In genomic region chr1:41416552-41417334, GRCh38 we compare ENCODE assay signal across 1 cellular context.
TF ChIP-seq lines count a peak whose summit lies in the region.

No MANE protein-coding gene starts in this region.

TF ChIP-seq in HepG2, 621 proteins besides CTCF, POLR2A, EP300 and RAD21 (continued from another document):
- TF ChIP-seq ZNF687 (CRISPR knock-in tag; IDR thresholded peaks at IDR 0.05) (peak; percentile 28; the same call in 1 of the 2 replicates), ZNF263 (CRISPR knock-in tag; IDR thresholded peaks at IDR 0.05) (peak; percentile 41; the same call in 1 of the 2 replicates), FOXO1 (CRISPR knock-in tag; IDR thresholded peaks at IDR 0.05) (peak; percentile 29; the same call in 1 of the 2 replicates), SMC3 (IDR thresholded peaks at IDR 0.05; ENCODE audit: low read length) (peak; percentile 82), ZNF629 (CRISPR knock-in tag; conservative IDR thresholded peaks at IDR 0.05) (peak; percentile 55; the same call in 1 of the 2 replicates), IKZF5 (CRISPR knock-in tag; IDR thresholded peaks at IDR 0.05) (peak; percentile 25; the same call in 1 of the 2 replicates), ZNF343 (CRISPR knock-in tag; IDR thresholded peaks at IDR 0.05) (no peak), ZBTB21 (CRISPR knock-in tag; IDR thresholded peaks at IDR 0.05) (no peak), ZNF430 (CRISPR knock-in tag; IDR thresholded peaks at IDR 0.05) (no peak), MIXL1 (CRISPR knock-in tag; IDR thresholded peaks at IDR 0.05) (no peak), ZBTB49 (CRISPR knock-in tag; IDR thresholded peaks at IDR 0.05; ENCODE audit: borderline replicate concordance) (0 out of 2 replicates have a peak, but pooled peaks have one; percentile 36), STAG1 (CRISPR knock-in tag; IDR thresholded peaks at IDR 0.05) (peak; percentile 91), FOSL2 (CRISPR knock-in tag; IDR thresholded peaks at IDR 0.05) (peak; percentile 62), PCBP1 (IDR thresholded peaks at IDR 0.05; ENCODE audit: borderline replicate concordance, low read depth, low read length) (no peak), XRCC5 (optimal IDR thresholded peaks at IDR 0.05; ENCODE audit: low read length) (peak; percentile 51), HNRNPL (IDR thresholded peaks at IDR 0.05; ENCODE audit: low read depth, low read length) (0 out of 2 replicates have a peak, but pooled peaks have one; percentile 61), NR2F6 (IDR thresholded peaks at IDR 0.05) (no peak), NR2F6 (CRISPR knock-in tag; IDR thresholded peaks at IDR 0.05) (0 out of 2 replicates have a peak, but pooled peaks have one; percentile 10), KDM4B (CRISPR knock-in tag; IDR thresholded peaks at IDR 0.05) (peak; percentile 41; the same call in 1 of the 2 replicates), ZXDC (CRISPR knock-in tag; IDR thresholded peaks at IDR 0.05) (no peak)
TF ChIP-seq in HepG2: peak in this region for 18.
